16 cellular contexts compared by ENCODE assay signal in the genomic region with DNA sequence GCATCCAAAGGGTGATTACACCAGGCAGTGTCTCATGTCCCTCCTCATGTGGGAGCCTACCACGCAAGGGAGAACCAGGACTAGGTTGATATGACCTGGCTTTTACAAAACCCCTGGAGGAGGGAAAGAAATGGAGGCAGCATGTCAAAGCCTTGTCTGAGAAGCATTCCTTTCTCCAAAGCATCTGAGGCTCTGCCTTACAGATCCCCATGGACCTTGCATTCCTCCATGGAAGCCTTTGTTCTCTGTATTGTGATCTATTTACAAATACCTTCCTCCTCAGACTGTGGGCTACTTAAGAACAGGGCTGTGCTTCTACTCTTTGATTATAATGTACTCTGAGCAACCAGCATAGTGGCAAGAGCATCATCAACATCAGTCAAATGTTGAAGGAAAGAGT.
A peak's percentile ranks its signal among the peaks of the same experiment; 100 is the strongest.
DNase-seq lines count a peak whose midpoint lies in the region; ATAC-seq and TF ChIP-seq lines count a peak whose summit lies in the region.
"Had no signal": no experiment of that assay in that cellular context is flagged by ENCODE, and none has a peak within 500 bp of the region (broad histone marks: within the 10 kb centered on the region; RNA-seq: fewer than 3 reads in every experiment).

No MANE protein-coding gene starts in this region.

- H3K9ac ChIP-seq in endodermal cell (ENCODE audit: extremely low read depth, low read length, poor library complexity, severe bottlenecking): no peak overlapping the region
- H3K9ac ChIP-seq: BLaER1 treated with 17β-estradiol and CSF1 and Interleukin-3, amounts not matched to agents 10 nM and 100 nM had no signal

- no peaks in the 10 kb centered on the region for H3K27me3 Mint-ChIP-seq in endodermal cell (ENCODE audit: insufficient read depth)
- H3K27me3 Mint-ChIP-seq in nephron (ENCODE audit: low read depth): peaks cover 16% of the 10 kb centered on the region

- 85 to 89% methylated on average over 1 of the region's 1 CpG for WGBS in endodermal cell (ENCODE audit: insufficient coverage in 1 of 2, insufficient read length in 1 of 2), 2 experiments

- H3K27me3 ChIP-seq in left ventricle myocardium inferior (ENCODE audit: low read depth) (no peaks in the 10 kb centered on the region), endodermal cell (ENCODE audit: control insufficient read depth, insufficient read depth, low read length, poor library complexity, severe bottlenecking) (no peaks in the 10 kb centered on the region)
- H3K27me3 ChIP-seq: BLaER1 treated with 17β-estradiol and CSF1 and Interleukin-3, amounts not matched to agents 10 nM and 100 nM had no signal

- TF ChIP-seq CTCF in left ventricle myocardium inferior (IDR thresholded peaks at IDR 0.05; ENCODE audit: borderline replicate concordance): no peak
- no peak for TF ChIP-seq CTCF in endodermal cell (conservative IDR thresholded peaks at IDR 0.05)
- no peak for TF ChIP-seq CTCF in nephron (IDR thresholded peaks at IDR 0.05; ENCODE audit: unreplicated experiment in 3 of 3)

- no peak for DNase-seq in left ventricle myocardium inferior
- no peak for DNase-seq in left cardiac atrium
- no peak for DNase-seq in endodermal cell
- no peak for DNase-seq in medulla oblongata (ENCODE audit: extremely low spot score)
- no peak for DNase-seq in activated naive CD4-positive, alpha-beta T cell treated with Interleukin-2 at 50 U/mL for 16 hours
- DNase-seq: DMS 273 treated with DMSO at 0.1 percent for 48 hours, GF-D8, HFFc6, NCI-H1048, NCI-H1436 treated with DMSO at 0.1 percent for 48 hours, NCI-H2081 treated with DMSO at 0.1 percent for 48 hours, NCI-H510A, NCI-H774 had no signal

- H3K4me3 Mint-ChIP-seq in endodermal cell: no peak overlapping the region
- H3K4me3 Mint-ChIP-seq in nephron: no peak overlapping the region
- H3K4me3 Mint-ChIP-seq: HFFc6 had no signal

- peak overlapping the region; percentile 52 for H3K27ac Mint-ChIP-seq in endodermal cell
- peak overlapping the region; percentile 79 to 92 (median 82) for H3K27ac Mint-ChIP-seq in nephron
- H3K27ac Mint-ChIP-seq: HFFc6 had no signal

- H3K36me3 Mint-ChIP-seq in endodermal cell (ENCODE audit: low read depth): peaks cover 2% of the 10 kb centered on the region
- no peaks in the 10 kb centered on the region for H3K36me3 Mint-ChIP-seq in nephron (ENCODE audit: low read depth)

- no peaks in the 10 kb centered on the region for H3K36me3 ChIP-seq in left ventricle myocardium inferior
- H3K36me3 ChIP-seq in endodermal cell (ENCODE audit: control insufficient read depth, insufficient read depth, low read length): no peaks in the 10 kb centered on the region
- H3K36me3 ChIP-seq: BLaER1 treated with 17β-estradiol and CSF1 and Interleukin-3, amounts not matched to agents 10 nM and 100 nM had no signal

- H3K27ac ChIP-seq in left ventricle myocardium inferior (replicated peaks) (peak overlapping the region; percentile 57), endodermal cell (ENCODE audit: low read depth, low read length) (no peak overlapping the region)
- H3K27ac ChIP-seq: BLaER1 treated with 17β-estradiol and CSF1 and Interleukin-3, amounts not matched to agents 10 nM and 100 nM had no signal

- H3K9me3 Mint-ChIP-seq in endodermal cell (no peaks in the 10 kb centered on the region), nephron (no peaks in the 10 kb centered on the region)
- H3K9me3 Mint-ChIP-seq: HFFc6 had no signal

- H3K9me3 ChIP-seq in left ventricle myocardium inferior (replicated peaks) (no peaks in the 10 kb centered on the region), endodermal cell (ENCODE audit: control insufficient read depth, low read length) (no peaks in the 10 kb centered on the region)
- H3K9me3 ChIP-seq: BLaER1 treated with 17β-estradiol and CSF1 and Interleukin-3, amounts not matched to agents 10 nM and 100 nM had no signal

- no peak overlapping the region for H3K4me3 ChIP-seq in left ventricle myocardium inferior
- H3K4me3 ChIP-seq in endodermal cell (ENCODE audit: low read length): no peak overlapping the region
- H3K4me3 ChIP-seq: BLaER1 treated with 17β-estradiol and CSF1 and Interleukin-3, amounts not matched to agents 10 nM and 100 nM had no signal

- H3K4me1 ChIP-seq in left ventricle myocardium inferior (peaks cover 75% of the 10 kb centered on the region), endodermal cell (ENCODE audit: control insufficient read depth, insufficient read depth, low read length) (peaks cover 27% of the 10 kb centered on the region)
- H3K4me1 ChIP-seq: BLaER1 treated with 17β-estradiol and CSF1 and Interleukin-3, amounts not matched to agents 10 nM and 100 nM had no signal

- H3K4me1 Mint-ChIP-seq in endodermal cell: peaks cover 52% of the 10 kb centered on the region
- H3K4me1 Mint-ChIP-seq in nephron: peaks cover 60% of the 10 kb centered on the region

- ATAC-seq in left cardiac atrium (no peak), GM18907 (IDR thresholded peaks at IDR 0.05; ENCODE audit: unreplicated experiment) (no peak)

- intact Hi-C loops in left ventricle myocardium inferior (cut with micrococcal nuclease): no loop called here
- intact Hi-C loops in left cardiac atrium (cut with DNase I): loop anchor here in 1 of 2 donors (5.0 kb wide), 1 partner anchor 47 kb away; no protein-coding TSS in a partner anchor
